20 cellular contexts compared by ENCODE assay signal in genomic region chr14:91357272-91357671, GRCh38.
DNase-seq lines count a peak whose midpoint lies in the region; ATAC-seq, FAIRE-seq and TF ChIP-seq lines count a peak whose summit lies in the region.
"Had no signal": no experiment of that assay in that cellular context is flagged by ENCODE, and none has a peak within 500 bp of the region (broad histone marks: within the 10 kb centered on the region; RNA-seq: fewer than 3 reads in every experiment).

No MANE protein-coding gene starts in this region.

- TF ChIP-seq POLR2A in H54 (IDR thresholded peaks at IDR 0.05; ENCODE audit: low read depth, low read length) (no peak), esophagus squamous epithelium (IDR thresholded peaks at IDR 0.05) (no peak)

- H3K4me2 ChIP-seq in GM23338: no peak overlapping the region

- H3K4me1 Mint-ChIP-seq in activated CD4-positive, alpha-beta T cell treated with anti-CD3 and anti-CD28 coated beads, Interleukin-2, amount 10 ng/mL, durations not matched to agents 7 days and 5 days: peaks cover 72% of the 10 kb centered on the region
- H3K4me1 Mint-ChIP-seq in GM23338: peaks cover 39% of the 10 kb centered on the region
- H3K4me1 Mint-ChIP-seq in activated CD8-positive, alpha-beta T cell treated with anti-CD3 and anti-CD28 coated beads, Interleukin-2, amount 10 ng/mL, durations not matched to agents 7 days and 5 days (ENCODE audit: low read depth): peaks cover 84% of the 10 kb centered on the region
- peaks cover 58 to 98% (median 85%) of the 10 kb centered on the region in 4 donors for H3K4me1 Mint-ChIP-seq in naive thymus-derived CD8-positive, alpha-beta T cell

- no peak for ATAC-seq in GM23338
- ATAC-seq in activated CD8-positive, alpha-beta T cell treated with anti-CD3 and anti-CD28 coated beads, Interleukin-2, amount 10 ng/mL, durations not matched to agents 7 days and 5 days: no peak
- no peak for ATAC-seq in naive thymus-derived CD8-positive, alpha-beta T cell
- ATAC-seq: left lobe of liver had no signal

- peaks cover 53% of the 10 kb centered on the region for H3K36me3 Mint-ChIP-seq in activated CD4-positive, alpha-beta T cell treated with anti-CD3 and anti-CD28 coated beads, Interleukin-2, amount 10 ng/mL, durations not matched to agents 7 days and 5 days (ENCODE audit: low read depth)
- H3K36me3 Mint-ChIP-seq in GM23338 (ENCODE audit: low read depth): peaks cover 7% of the 10 kb centered on the region; the same call in 2 of the 3 replicates
- peaks cover 65% of the 10 kb centered on the region for H3K36me3 Mint-ChIP-seq in activated CD8-positive, alpha-beta T cell treated with anti-CD3 and anti-CD28 coated beads, Interleukin-2, amount 10 ng/mL, durations not matched to agents 7 days and 5 days (ENCODE audit: low read depth)
- peaks cover 0 to 52% (median 2%) of the 10 kb centered on the region in 3 donors for H3K36me3 Mint-ChIP-seq in naive thymus-derived CD8-positive, alpha-beta T cell

- peaks cover 35% of the 10 kb centered on the region for H3K79me2 ChIP-seq in GM23338 (replicated peaks; ENCODE audit: insufficient read depth)

- 91% methylated on average over 11 of the region's 12 CpGs for WGBS in esophagus squamous epithelium, 2 donors

- H3K9me2 ChIP-seq in GM23338 (ENCODE audit: insufficient read depth): no peaks in the 10 kb centered on the region

- H3K9me3 Mint-ChIP-seq in activated CD4-positive, alpha-beta T cell treated with anti-CD3 and anti-CD28 coated beads, Interleukin-2, amount 10 ng/mL, durations not matched to agents 7 days and 5 days: no peaks in the 10 kb centered on the region
- H3K9me3 Mint-ChIP-seq in GM23338: no peaks in the 10 kb centered on the region
- no peaks in the 10 kb centered on the region for H3K9me3 Mint-ChIP-seq in activated CD8-positive, alpha-beta T cell treated with anti-CD3 and anti-CD28 coated beads, Interleukin-2, amount 10 ng/mL, durations not matched to agents 7 days and 5 days (ENCODE audit: insufficient read depth)
- no peaks in the 10 kb centered on the region for H3K9me3 Mint-ChIP-seq in naive thymus-derived CD8-positive, alpha-beta T cell
- H3K9me3 Mint-ChIP-seq: endodermal cell, neural crest cell had no signal

- peaks cover 16% of the 10 kb centered on the region for H4K20me1 ChIP-seq in GM23338 (replicated peaks; ENCODE audit: insufficient read depth)

- H3F3A ChIP-seq in GM23338 (replicated peaks; ENCODE audit: low read depth): no peaks in the 10 kb centered on the region

- no peak for FAIRE-seq in H54 (lab: Jason Lieb, UNC)

- POLR2A ChIA-PET in activated CD4-positive, alpha-beta T cell treated with anti-CD3 and anti-CD28 coated beads, Interleukin-2, amount 10 ng/mL, durations not matched to agents 7 days and 5 days (lab: Charles Lee): no interaction called here
- POLR2A ChIA-PET in activated CD8-positive, alpha-beta T cell treated with anti-CD3 and anti-CD28 coated beads, Interleukin-2, amount 10 ng/mL, durations not matched to agents 7 days and 5 days (lab: Charles Lee): interaction anchor here (0.7 to 4.9 kb wide), 4 partner anchors 16 to 60 kb away, joined by 3 to 34 read pairs (median 16); partner anchors contain the start of gene CCDC88C
- POLR2A ChIA-PET in naive thymus-derived CD8-positive, alpha-beta T cell (lab: Charles Lee): interaction anchor here (0.6 to 15.0 kb wide), 10 partner anchors 8 to 1186 kb away, joined by 3 to 200 read pairs (median 14); partner anchors contain the start of genes CCDC88C and PPP4R3A

- H3K27ac ChIP-seq in GM23338 (ENCODE audit: low read depth) (no peak overlapping the region), esophagus squamous epithelium (no peak overlapping the region), colonic mucosa (no peak overlapping the region)

- CTCF ChIA-PET in activated CD4-positive, alpha-beta T cell treated with anti-CD3 and anti-CD28 coated beads, Interleukin-2, amount 10 ng/mL, durations not matched to agents 7 days and 5 days (lab: Charles Lee): interaction anchor here (1.1 to 1.3 kb wide), 3 partner anchors 11 to 15 kb away, joined by 4 read pairs; no protein-coding TSS in a partner anchor
- CTCF ChIA-PET in activated CD8-positive, alpha-beta T cell treated with anti-CD3 and anti-CD28 coated beads, Interleukin-2, amount 10 ng/mL, durations not matched to agents 7 days and 5 days (lab: Charles Lee): interaction anchor here (1.0 to 12.8 kb wide), 6 partner anchors 14 to 70 kb away, joined by 5 to 190 read pairs (median 58); partner anchors contain the start of gene CCDC88C

- H3K27me3 ChIP-seq in GM23338 (ENCODE audit: insufficient read depth) (no peaks in the 10 kb centered on the region), esophagus squamous epithelium (no peaks in the 10 kb centered on the region), colonic mucosa (no peaks in the 10 kb centered on the region)
- H3K27me3 ChIP-seq: BE2C had no signal

- peak overlapping the region; percentile 31 for H3K27ac Mint-ChIP-seq in activated CD4-positive, alpha-beta T cell treated with anti-CD3 and anti-CD28 coated beads, Interleukin-2, amount 10 ng/mL, durations not matched to agents 7 days and 5 days
- peak overlapping the region; percentile 41; the same call in 1 of the 2 replicates for H3K27ac Mint-ChIP-seq in GM23338
- peak overlapping the region; percentile 72 for H3K27ac Mint-ChIP-seq in activated CD8-positive, alpha-beta T cell treated with anti-CD3 and anti-CD28 coated beads, Interleukin-2, amount 10 ng/mL, durations not matched to agents 7 days and 5 days
- H3K27ac Mint-ChIP-seq in naive thymus-derived CD8-positive, alpha-beta T cell: peak overlapping the region in 9 of 10 donors; percentile 60 to 96 (median 75)
- H3K27ac Mint-ChIP-seq: endodermal cell had no signal

- H3K4me1 ChIP-seq in GM23338 (ENCODE audit: insufficient read depth): peaks cover 12% of the 10 kb centered on the region
- H3K4me1 ChIP-seq in esophagus squamous epithelium: peaks cover 37 to 79% (median 51%) of the 10 kb centered on the region in 3 donors
- H3K4me1 ChIP-seq in colonic mucosa: no peaks in the 10 kb centered on the region
- H3K4me1 ChIP-seq: BE2C had no signal

- H3K9me3 ChIP-seq in esophagus squamous epithelium: no peaks in the 10 kb centered on the region
- H3K9me3 ChIP-seq in colonic mucosa: no peaks in the 10 kb centered on the region
- H3K9me3 ChIP-seq: BE2C had no signal

- TF ChIP-seq CTCF in GM23338 (conservative IDR thresholded peaks at IDR 0.05; ENCODE audit: low read depth in 2 of 2): no peak
- TF ChIP-seq CTCF in esophagus squamous epithelium (IDR thresholded peaks at IDR 0.05): no peak
- TF ChIP-seq CTCF in colonic mucosa (IDR thresholded peaks at IDR 0.05): no peak

- intact Hi-C loops in esophagus squamous epithelium (cut with DNase I) (no loop called here), colonic mucosa (cut with DNase I) (no loop called here)

- H3K9ac ChIP-seq in colonic mucosa (ENCODE audit: low read depth in 2 of 2, low read length in 2 of 2): no peak overlapping the region

- no peak for DNase-seq in activated CD4-positive, alpha-beta T cell treated with anti-CD3 and anti-CD28 coated beads, Interleukin-2, amount 10 ng/mL, durations not matched to agents 7 days and 5 days
- DNase-seq in activated CD4-positive, alpha-beta T cell treated with anti-CD3 and anti-CD28 coated beads for 1 hour: no peak
- DNase-seq in GM23338 (ENCODE audit: low spot score): no peak
- DNase-seq in activated CD8-positive, alpha-beta T cell treated with anti-CD3 and anti-CD28 coated beads, Interleukin-2, amount 10 ng/mL, durations not matched to agents 7 days and 5 days: no peak
- no peak for DNase-seq in naive thymus-derived CD8-positive, alpha-beta T cell
- no peak for DNase-seq in H54 (ENCODE audit: insufficient read length, low spot score)
- DNase-seq in esophagus squamous epithelium (lab: John Stamatoyannopoulos, UW): no peak
- no peak for DNase-seq in colonic mucosa
- DNase-seq: activated CD8-positive, alpha-beta memory T cell treated with anti-CD3 and anti-CD28 coated beads, Interleukin-2, amount 50 U/mL, for 4 hours; BE2C; DMS153; endodermal cell; GF-D8; H7; Kasumi-1; NCI-H1092 treated with DMSO at 0.1 percent for 48 hours; NCI-H2081; NCI-H510A treated with DMSO at 0.1 percent for 48 hours had no signal

- H3K4me3 ChIP-seq in GM23338: no peak overlapping the region
- H3K4me3 ChIP-seq in esophagus squamous epithelium: no peak overlapping the region
- no peak overlapping the region for H3K4me3 ChIP-seq in colonic mucosa

- H3K27me3 Mint-ChIP-seq in activated CD4-positive, alpha-beta T cell treated with anti-CD3 and anti-CD28 coated beads, Interleukin-2, amount 10 ng/mL, durations not matched to agents 7 days and 5 days: no peaks in the 10 kb centered on the region
- peaks cover 11% of the 10 kb centered on the region for H3K27me3 Mint-ChIP-seq in GM23338 (ENCODE audit: insufficient read depth, low read depth, poor library complexity)
- H3K27me3 Mint-ChIP-seq in activated CD8-positive, alpha-beta T cell treated with anti-CD3 and anti-CD28 coated beads, Interleukin-2, amount 10 ng/mL, durations not matched to agents 7 days and 5 days (ENCODE audit: low read depth): no peaks in the 10 kb centered on the region
- H3K27me3 Mint-ChIP-seq in naive thymus-derived CD8-positive, alpha-beta T cell: no peaks in the 10 kb centered on the region

- H2AFZ ChIP-seq in GM23338: no peak overlapping the region

- H3K36me3 ChIP-seq in GM23338 (ENCODE audit: insufficient read depth) (no peaks in the 10 kb centered on the region), esophagus squamous epithelium (peaks cover 0 to 28% (median 0%) of the 10 kb centered on the region in 3 donors), colonic mucosa (no peaks in the 10 kb centered on the region)
- H3K36me3 ChIP-seq: BE2C had no signal

- H3K4me3 Mint-ChIP-seq in activated CD4-positive, alpha-beta T cell treated with anti-CD3 and anti-CD28 coated beads, Interleukin-2, amount 10 ng/mL, durations not matched to agents 7 days and 5 days: no peak overlapping the region
- no peak overlapping the region for H3K4me3 Mint-ChIP-seq in GM23338
- H3K4me3 Mint-ChIP-seq in activated CD8-positive, alpha-beta T cell treated with anti-CD3 and anti-CD28 coated beads, Interleukin-2, amount 10 ng/mL, durations not matched to agents 7 days and 5 days: peak overlapping the region; percentile 1
- H3K4me3 Mint-ChIP-seq in naive thymus-derived CD8-positive, alpha-beta T cell: peak overlapping the region in 7 of 10 donors; percentile 24 to 69 (median 64)
- H3K4me3 Mint-ChIP-seq: endodermal cell, neural crest cell had no signal

TF ChIP-seq in GM23338, 12 proteins besides CTCF, POLR2A, EP300 and RAD21 (continues in another document):
- no peak for TF ChIP-seq STAT1 (IDR thresholded peaks at IDR 0.05; ENCODE audit: unreplicated experiment)

Comparison
In these comparisons a context has a peak if more than half of its experiments do, and no peak if none do; other contexts are left out.
1. H3K4me3 Mint-ChIP-seq: peak in activated CD8-positive, alpha-beta T cell treated with anti-CD3 and anti-CD28 coated beads, Interleukin-2, amount 10 ng/mL, durations not matched to agents 7 days and 5 days (single experiment) and naive thymus-derived CD8-positive, alpha-beta T cell (7 of 10); none in activated CD4-positive, alpha-beta T cell treated with anti-CD3 and anti-CD28 coated beads, Interleukin-2, amount 10 ng/mL, durations not matched to agents 7 days and 5 days (single experiment) and GM23338 (single experiment).
2. Peak in every context shown above with its lines, with median percentiles within 50 percentile points of each other: H3K27ac Mint-ChIP-seq.